In genomic region chr16:17369441-17369951, GRCh38 we compare ENCODE assay signal across 8 cellular contexts.
DNase-seq lines count a peak whose midpoint lies in the region; ATAC-seq and TF ChIP-seq lines count a peak whose summit lies in the region.

No MANE protein-coding gene starts in this region.

- peak overlapping the region; percentile 87 for H3K4me3 Mint-ChIP-seq in stimulated activated effector memory CD8-positive, alpha-beta T cell treated with anti-CD3 and anti-CD28 coated beads, Interleukin-12 subunit alpha, Interleukin-12 subunit beta, amount 100 ng/mL, for 72 hours

- no peaks in the 10 kb centered on the region for H3K79me2 ChIP-seq in OCI-LY3 (ENCODE audit: low read length)

- H3K36me3 Mint-ChIP-seq in stimulated activated effector memory CD8-positive, alpha-beta T cell treated with anti-CD3 and anti-CD28 coated beads, Interleukin-12 subunit alpha, Interleukin-12 subunit beta, amount 100 ng/mL, for 72 hours: peaks cover 17% of the 10 kb centered on the region

- peak; percentile 53 for DNase-seq in GM20000 (ENCODE audit: low spot score)
- peak; percentile 76 for DNase-seq in activated effector memory CD4-positive, alpha-beta T cell treated with Interleukin-2 at 50 U/mL for 16 hours
- DNase-seq in left lung: peak; percentile 76 to 80
- peak; percentile 38 to 77 for DNase-seq in stimulated activated effector memory CD8-positive, alpha-beta T cell treated with anti-CD3 and anti-CD28 coated beads, Interleukin-12 subunit alpha, Interleukin-12 subunit beta, amount 100 ng/mL, for 72 hours (ENCODE audit: low spot score in 2 of 2)
- no peak for DNase-seq in DMS114 treated with DMSO at 0.1 percent for 48 hours (lab: John Stamatoyannopoulos, UW; ENCODE audit: unreplicated experiment)
- no peak for DNase-seq in COLO668 (lab: John Stamatoyannopoulos, UW; ENCODE audit: unreplicated experiment)

- TF ChIP-seq CTCF in GM20000 (IDR thresholded peaks at IDR 0.05; ENCODE audit: extremely low read depth, missing control alignments) (no peak), OCI-LY3 (IDR thresholded peaks at IDR 0.05; ENCODE audit: low read depth, low read length) (no peak), left lung (IDR thresholded peaks at IDR 0.05) (no peak)

- H3K27me3 ChIP-seq in OCI-LY3 (ENCODE audit: low read depth, low read length): no peaks in the 10 kb centered on the region
- H3K27me3 ChIP-seq in left lung: no peaks in the 10 kb centered on the region

- H3K27ac Mint-ChIP-seq in stimulated activated effector memory CD8-positive, alpha-beta T cell treated with anti-CD3 and anti-CD28 coated beads, Interleukin-12 subunit alpha, Interleukin-12 subunit beta, amount 100 ng/mL, for 72 hours: peak overlapping the region; percentile 97

- no peak overlapping the region; the same call in 1 of the 2 replicates for H3K27ac ChIP-seq in OCI-LY3 (ENCODE audit: low read length)
- peak overlapping the region in 1 of 2 donors; percentile 84 for H3K27ac ChIP-seq in left lung

- no peaks in the 10 kb centered on the region for H4K20me1 ChIP-seq in OCI-LY3 (ENCODE audit: insufficient read depth, low read length)

- H3K4me1 ChIP-seq in OCI-LY3 (ENCODE audit: low read length) (peaks cover 10% of the 10 kb centered on the region), left lung (peaks cover 2 to 70% of the 10 kb centered on the region in 2 donors)

- no peaks in the 10 kb centered on the region for H3K36me3 ChIP-seq in OCI-LY3 (replicated peaks; ENCODE audit: low read depth, low read length)
- no peaks in the 10 kb centered on the region for H3K36me3 ChIP-seq in left lung

- intact Hi-C loops in left lung (cut with DNase I): no loop called here

- no peaks in the 10 kb centered on the region for H3K9me3 ChIP-seq in OCI-LY3 (ENCODE audit: insufficient read depth, low read length)
- no peaks in the 10 kb centered on the region for H3K9me3 ChIP-seq in left lung

- no peaks in the 10 kb centered on the region for H3K9me3 Mint-ChIP-seq in stimulated activated effector memory CD8-positive, alpha-beta T cell treated with anti-CD3 and anti-CD28 coated beads, Interleukin-12 subunit alpha, Interleukin-12 subunit beta, amount 100 ng/mL, for 72 hours

- H3K9ac ChIP-seq in OCI-LY3 (ENCODE audit: low read length): peak overlapping the region; percentile 22; the same call in 1 of the 2 replicates

- ATAC-seq in left lung (peak; percentile 81), HG03280 (IDR thresholded peaks at IDR 0.05; ENCODE audit: unreplicated experiment) (no peak)
- peak; percentile 89 for ATAC-seq in stimulated activated effector memory CD8-positive, alpha-beta T cell treated with anti-CD3 and anti-CD28 coated beads, Interleukin-12 subunit alpha, Interleukin-12 subunit beta, amount 100 ng/mL, for 72 hours

- peak overlapping the region; percentile 68; the same call in 1 of the 2 replicates for H2AFZ ChIP-seq in OCI-LY3 (ENCODE audit: low read depth, low read length)

- peak overlapping the region; percentile 63 for H3K4me3 ChIP-seq in OCI-LY3 (ENCODE audit: low read length)
- H3K4me3 ChIP-seq in left lung: no peak overlapping the region

- peaks cover 83% of the 10 kb centered on the region for H3K4me1 Mint-ChIP-seq in stimulated activated effector memory CD8-positive, alpha-beta T cell treated with anti-CD3 and anti-CD28 coated beads, Interleukin-12 subunit alpha, Interleukin-12 subunit beta, amount 100 ng/mL, for 72 hours

- peak overlapping the region; percentile 74 for H3K4me2 ChIP-seq in OCI-LY3 (ENCODE audit: low read length)

Comparison
In these comparisons a context has a peak if more than half of its experiments do, and no peak if none do; other contexts are left out.
1. DNase-seq: peak in GM20000 (single experiment), activated effector memory CD4-positive, alpha-beta T cell treated with Interleukin-2 at 50 U/mL for 16 hours (single experiment), left lung (2 of 2) and stimulated activated effector memory CD8-positive, alpha-beta T cell treated with anti-CD3 and anti-CD28 coated beads, Interleukin-12 subunit alpha, Interleukin-12 subunit beta, amount 100 ng/mL, for 72 hours (2 of 2); none in DMS114 treated with DMSO at 0.1 percent for 48 hours (single experiment) and COLO668 (single experiment).